Comparison of ENCODE assay signal across 36 cellular contexts in the genomic region with DNA sequence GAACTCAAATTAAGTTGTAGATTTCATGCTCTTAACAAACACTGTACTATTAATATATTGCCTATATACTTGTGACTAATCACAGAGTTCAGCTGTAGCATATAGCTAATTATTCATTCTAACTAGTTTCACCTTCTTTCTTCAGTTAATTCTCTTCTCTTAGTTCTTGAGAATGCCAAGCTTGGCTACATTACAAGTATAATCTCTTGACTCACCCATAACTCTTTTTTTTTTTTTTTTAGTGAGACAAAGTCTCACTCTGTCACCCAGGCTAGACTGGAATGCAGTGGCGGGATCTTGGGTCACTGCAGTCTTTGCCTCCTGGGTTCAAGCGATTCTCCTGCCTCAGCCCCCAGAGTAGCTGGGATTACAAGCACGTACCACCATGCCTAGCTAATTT. TPM values are rescaled to one million over a fixed set of nuclear protein-coding genes. Genes with fewer than 3 reads are reported as not detected.
"Had no signal": no experiment of that assay in that cellular context is flagged by ENCODE, and none has a peak within 500 bp of the region (broad histone marks: within the 10 kb centered on the region; RNA-seq: fewer than 3 reads in every experiment).

No MANE protein-coding gene starts in this region.

- H3K27ac ChIP-seq: brain microvascular endothelial cell, epithelial cell of prostate, esophagus squamous epithelium, gastroesophageal sphincter, hepatocyte, lower lobe of right lung, stomach, suprapubic skin, tibial artery had no signal

- H3K27ac Mint-ChIP-seq: activated B cell treated with CpG ODN at 0.5 μM for 24 hours; activated CD8-positive, alpha-beta T cell treated with anti-CD3 and anti-CD28 coated beads for 36 hours; activated naive CD4-positive, alpha-beta T cell treated with anti-CD3 and anti-CD28 coated beads, Interleukin-2, amount 50 U/mL, for 72 hours; activated T-helper 2 cell treated with anti-CD3 and anti-CD28 coated beads, Interferon-gamma antibody, Interleukin-2, Interleukin-4, amounts not matched to agents 10 μg/mL and 5 μg/mL and 100 μg/mL, durations not matched to agents 14 hours and 24 hours and 36 hours; natural killer cell treated with Interleukin-12 subunit alpha and Interleukin-12 subunit beta and Interleukin-15 and Interleukin-18, amount 100 ng/mL, for 72 hours; stimulated activated naive B cell treated with anti-CD40 and anti-IgM and Interleukin-4, amounts not matched to agents 10 μg/mL and 1 μg/mL and 100 μg/mL, for 72 hours had no signal

- H3K36me3 ChIP-seq: esophagus squamous epithelium, gastroesophageal sphincter, lower lobe of right lung, stomach, suprapubic skin, tibial artery had no signal

- H3K9me3 Mint-ChIP-seq: activated B cell treated with CpG ODN at 0.5 μM for 24 hours; activated CD8-positive, alpha-beta T cell treated with anti-CD3 and anti-CD28 coated beads for 36 hours; activated naive CD4-positive, alpha-beta T cell treated with anti-CD3 and anti-CD28 coated beads, Interleukin-2, amount 50 U/mL, for 72 hours; activated T-helper 2 cell treated with anti-CD3 and anti-CD28 coated beads, Interferon-gamma antibody, Interleukin-2, Interleukin-4, amounts not matched to agents 10 μg/mL and 5 μg/mL and 100 μg/mL, durations not matched to agents 14 hours and 24 hours and 36 hours; natural killer cell treated with Interleukin-12 subunit alpha and Interleukin-12 subunit beta and Interleukin-15 and Interleukin-18, amount 100 ng/mL, for 72 hours had no signal

- H3K9me3 ChIP-seq: esophagus squamous epithelium, gastroesophageal sphincter, lower lobe of right lung, mucosa of descending colon, stomach, suprapubic skin, tibial artery had no signal

- H3K36me3 Mint-ChIP-seq: activated naive CD4-positive, alpha-beta T cell treated with anti-CD3 and anti-CD28 coated beads, Interleukin-2, amount 50 U/mL, for 72 hours; natural killer cell treated with Interleukin-12 subunit alpha and Interleukin-12 subunit beta and Interleukin-15 and Interleukin-18, amount 100 ng/mL, for 72 hours had no signal

- FAIRE-seq: colon, endometrium had no signal

- H3K4me3 Mint-ChIP-seq: activated B cell treated with CpG ODN at 0.5 μM for 24 hours; activated CD8-positive, alpha-beta T cell treated with anti-CD3 and anti-CD28 coated beads for 36 hours; natural killer cell treated with Interleukin-12 subunit alpha and Interleukin-12 subunit beta and Interleukin-15 and Interleukin-18, amount 100 ng/mL, for 72 hours; stimulated activated naive B cell treated with anti-CD40 and anti-IgM and Interleukin-4, amounts not matched to agents 10 μg/mL and 1 μg/mL and 100 μg/mL, for 72 hours had no signal

- DNase-seq: activated B cell treated with CpG ODN at 0.5 μM for 24 hours; activated CD4-positive, alpha-beta T cell treated with anti-CD3 and anti-CD28 coated beads, Interleukin-2, amount 50 U/mL, for 1 hour; activated CD8-positive, alpha-beta T cell treated with anti-CD3 and anti-CD28 coated beads for 36 hours; activated naive CD4-positive, alpha-beta T cell; activated T-cell treated with anti-CD3 and anti-CD28 coated beads, Interleukin-2, amount 50 U/mL, for 48 hours; aorta; brain microvascular endothelial cell; central memory CD4-positive, alpha-beta T cell; dermis blood vessel endothelial cell; effector CD4-positive, alpha-beta T cell; esophagus squamous epithelium; lower lobe of right lung; mesendoderm; mucosa of descending colon; posterior cingulate gyrus; stimulated activated CD4-positive, alpha-beta T cell treated with anti-CD3 and anti-CD28 coated beads, Interleukin-1b, Interleukin-23, amount 100 ng/mL, for 48 hours; stimulated activated CD4-positive, alpha-beta T cell treated with anti-CD3 and anti-CD28 coated beads, Interleukin-4, amount 100 ng/mL, for 4 hours; stimulated activated CD8-positive, alpha-beta memory T cell treated with anti-CD3 and anti-CD28 coated beads, Interleukin-4, amount 100 ng/mL, for 48 hours; stimulated activated naive B cell treated with anti-CD40 and anti-IgM and Interleukin-4, amounts not matched to agents 10 μg/mL and 1 μg/mL and 100 μg/mL, for 72 hours; stomach; T-helper 2 cell; tibial artery had no signal

- H3K27me3 ChIP-seq: brain microvascular endothelial cell, esophagus squamous epithelium, gastroesophageal sphincter, hepatocyte, stomach, suprapubic skin, tibial artery had no signal

- ATAC-seq: activated CD8-positive, alpha-beta T cell treated with anti-CD3 and anti-CD28 coated beads for 36 hours; activated naive CD4-positive, alpha-beta T cell treated with anti-CD3 and anti-CD28 coated beads, Interleukin-2, amount 50 U/mL, for 72 hours; gastroesophageal sphincter; left lobe of liver; lower lobe of right lung; mucosa of descending colon; natural killer cell treated with Interleukin-12 subunit alpha and Interleukin-12 subunit beta and Interleukin-15 and Interleukin-18, amount 100 ng/mL, for 72 hours; sciatic nerve; SK-N-SH treated with all-trans-retinoic acid at 6 μM for 48 hours; stimulated activated naive B cell treated with anti-CD40 and anti-IgM and Interleukin-4, amounts not matched to agents 10 μg/mL and 1 μg/mL and 100 μg/mL, for 72 hours had no signal

- H3K4me3 ChIP-seq: esophagus squamous epithelium, gastroesophageal sphincter, hepatocyte, lower lobe of right lung, mucosa of descending colon, smooth muscle cell, stomach, suprapubic skin, tibial artery had no signal

- H3K4me1 ChIP-seq: lower lobe of right lung, suprapubic skin, tibial artery had no signal

- H3K27me3 Mint-ChIP-seq: activated B cell treated with CpG ODN at 0.5 μM for 24 hours; activated CD8-positive, alpha-beta T cell treated with anti-CD3 and anti-CD28 coated beads for 36 hours; natural killer cell treated with Interleukin-12 subunit alpha and Interleukin-12 subunit beta and Interleukin-15 and Interleukin-18, amount 100 ng/mL, for 72 hours; stimulated activated naive B cell treated with anti-CD40 and anti-IgM and Interleukin-4, amounts not matched to agents 10 μg/mL and 1 μg/mL and 100 μg/mL, for 72 hours had no signal

RNA-seq across cellular contexts. Expression of gene TMEM156, which starts 35.2 kb away (rescaled TPM):
- total RNA-seq: gastroesophageal sphincter, myocyte, suprapubic skin had no signal
